Comparison of ENCODE assay signal across 14 cellular contexts in genomic region chr2:120310136-120310535, GRCh38. TPM values are rescaled to one million over a fixed set of nuclear protein-coding genes. Genes with fewer than 3 reads are reported as not detected.
DNase-seq lines count a peak whose midpoint lies in the region; ATAC-seq, FAIRE-seq and TF ChIP-seq lines count a peak whose summit lies in the region.
"Had no signal": no experiment of that assay in that cellular context is flagged by ENCODE, and none has a peak within 500 bp of the region (broad histone marks: within the 10 kb centered on the region; RNA-seq: fewer than 3 reads in every experiment).

No MANE protein-coding gene starts in this region.

- WGBS in upper lobe of left lung, 2 donors = 89 to 93% methylated on average over 6 of the region's 6 CpGs

- peaks cover 0 to 4% (median 0%) of the 10 kb centered on the region in 4 donors for H3K36me3 ChIP-seq in upper lobe of left lung
- H3K36me3 ChIP-seq: HAP-1 had no signal

- no peak for TF ChIP-seq EP300 in upper lobe of left lung (IDR thresholded peaks at IDR 0.05)

- DNase-seq in GM12891 (ENCODE audit: insufficient read length, low spot score) = no peak
- peak; percentile 90 to 91 for DNase-seq in NCI-H526 (lab: John Stamatoyannopoulos, UW)
- DNase-seq in left lobe of liver (ENCODE audit: low spot score) = no peak
- no peak for DNase-seq in hepatic stellate cell (ENCODE audit: low spot score)
- DNase-seq in dermis blood vessel endothelial cell = no peak
- DNase-seq in upper lobe of left lung = no peak
- DNase-seq: midbrain, NCI-H2029 treated with DMSO at 0.1 percent for 48 hours, RPMI8226 had no signal

- TF ChIP-seq CTCF in upper lobe of left lung (IDR thresholded peaks at IDR 0.05) = no peak

- ATAC-seq in GM19395 (IDR thresholded peaks at IDR 0.05; ENCODE audit: unreplicated experiment) (peak; percentile 56), HG02870 (IDR thresholded peaks at IDR 0.05; ENCODE audit: unreplicated experiment) (peak; percentile 73), left lobe of liver (no peak), upper lobe of left lung (ENCODE audit: low FRiP score in 2 of 2) (no peak)

- H3K4me3 ChIP-seq in upper lobe of left lung = no peak overlapping the region
- H3K4me3 ChIP-seq: HAP-1 had no signal

- no peaks in the 10 kb centered on the region for H3K9me3 ChIP-seq in upper lobe of left lung
- H3K9me3 ChIP-seq: HAP-1 had no signal

- H3K27ac ChIP-seq in upper lobe of left lung = no peak overlapping the region

- peaks cover 9 to 27% (median 11%) of the 10 kb centered on the region in 4 donors for H3K4me1 ChIP-seq in upper lobe of left lung

- peak; percentile 31 for FAIRE-seq in GM12891 (lab: Jason Lieb, UNC)
- FAIRE-seq: G401.6 had no signal

- TF ChIP-seq POLR2A in GM12891 (IDR thresholded peaks at IDR 0.05; ENCODE audit: low read depth, low read length) = no peak
- TF ChIP-seq POLR2A in upper lobe of left lung (IDR thresholded peaks at IDR 0.05) = no peak

- no peaks in the 10 kb centered on the region for H3K27me3 ChIP-seq in upper lobe of left lung

TF ChIP-seq in GM12891, 5 proteins besides CTCF, POLR2A, EP300 and RAD21:
- TF ChIP-seq POLR2AphosphoS5 (IDR thresholded peaks at IDR 0.05; ENCODE audit: low read depth, low read length) = no peak
- TF ChIP-seq POU2F2 (IDR thresholded peaks at IDR 0.05; ENCODE audit: low read depth, low read length) = peak; percentile 48; the same call in 1 of the 2 replicates
- no peak for TF ChIP-seq TAF1 (IDR thresholded peaks at IDR 0.05; ENCODE audit: low read depth, low read length)

RNA-seq across cellular contexts. Expression of gene INHBB, which starts 35.8 kb away (rescaled TPM):
- not detected for polyA plus RNA-seq in GM12891 (2012; ENCODE audit: low read depth, missing spikeins)
- total RNA-seq in left lobe of liver (6.3 TPM), dermis blood vessel endothelial cell (8.5 and 11.8 TPM in 2 replicates), upper lobe of left lung (10 to 100 TPM in 3 of 6 donors, 1 to 10 TPM in 3; 2.3 to 12.4 (median 8.0) TPM)
- total RNA-seq: progenitor cell of endocrine pancreas had no signal

RNA-seq across cellular contexts. Expression of gene RALB, which starts 57.5 kb away (rescaled TPM):
- 48.0 TPM for polyA plus RNA-seq in GM12891 (2012; ENCODE audit: low read depth, missing spikeins)
- 16.3 TPM for total RNA-seq in left lobe of liver
- total RNA-seq in dermis blood vessel endothelial cell = 235 and 269 TPM in 2 replicates
- 10 to 100 TPM; 23.0 to 85.8 (median 46.5) TPM for total RNA-seq in upper lobe of left lung

Comparison
In these comparisons a context has a peak if more than half of its experiments do, and no peak if none do; other contexts are left out.
1. DNase-seq: peak in NCI-H526 (2 of 2); none in GM12891 (single experiment), left lobe of liver (single experiment), hepatic stellate cell (single experiment), dermis blood vessel endothelial cell (single experiment) and upper lobe of left lung (0 of 2).
2. ATAC-seq: peak in GM19395 (single experiment) and HG02870 (single experiment); none in left lobe of liver (single experiment) and upper lobe of left lung (0 of 2).